22 cellular contexts compared by ENCODE assay signal in the genomic region with DNA sequence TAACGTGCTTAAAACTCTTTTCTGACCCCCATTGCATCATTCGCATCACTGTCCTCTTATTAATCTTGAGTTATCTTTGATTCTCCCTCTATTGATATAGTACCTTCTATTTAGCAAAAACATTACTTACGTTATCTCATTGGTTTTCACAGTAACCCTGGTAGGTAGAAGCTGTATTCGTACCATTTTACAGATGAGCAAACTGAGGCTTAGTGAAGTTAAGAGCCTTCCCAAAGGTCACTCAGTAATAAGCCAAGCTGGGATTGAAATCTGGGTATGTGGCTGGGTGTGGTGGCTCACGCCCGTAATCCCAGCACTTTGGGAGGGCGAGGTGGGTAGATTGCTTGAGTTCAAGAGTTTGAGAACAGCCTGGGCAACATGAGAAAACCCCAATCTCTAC.
"Had no signal": no experiment of that assay in that cellular context is flagged by ENCODE, and none has a peak within 500 bp of the region (broad histone marks: within the 10 kb centered on the region; RNA-seq: fewer than 3 reads in every experiment).

No MANE protein-coding gene starts in this region.

- H3K27ac Mint-ChIP-seq: effector memory CD8-positive, alpha-beta T cell; mesothelial cell of epicardium; naive B cell had no signal

- H3K9me3 ChIP-seq: esophagus muscularis mucosa, gastrocnemius medialis, heart right ventricle, left lung, lower lobe of right lung, mucosa of descending colon had no signal

- H3K9me3 Mint-ChIP-seq: effector memory CD8-positive, alpha-beta T cell; mesothelial cell of epicardium had no signal

- ATAC-seq: effector memory CD8-positive, alpha-beta T cell; foreskin keratinocyte; gastrocnemius medialis; heart right ventricle; left cardiac atrium; left lung; left ventricle myocardium superior; lower lobe of right lung; mucosa of descending colon had no signal

- H3K36me3 Mint-ChIP-seq: mesothelial cell of epicardium, naive B cell had no signal

- DNase-seq: dermis blood vessel endothelial cell; effector CD8-positive, alpha-beta T cell; effector memory CD8-positive, alpha-beta T cell; foreskin keratinocyte; gastrocnemius medialis; glutamatergic neuron; head of caudate nucleus; heart right ventricle; hippocampal formation; left cardiac atrium; left lung; left ventricle myocardium superior; lower lobe of right lung; mesenchymal stem cell; mucosa of descending colon; naive B cell had no signal

- H3K4me3 Mint-ChIP-seq: effector memory CD8-positive, alpha-beta T cell; mesothelial cell of epicardium; naive B cell had no signal

- H3K27me3 ChIP-seq: esophagus muscularis mucosa, foreskin keratinocyte, gastrocnemius medialis, heart right ventricle, left lung had no signal

- FAIRE-seq: colon, endothelial cell of umbilical vein, islet of Langerhans had no signal

- H3K36me3 ChIP-seq: esophagus muscularis mucosa, gastrocnemius medialis, heart right ventricle, left lung, lower lobe of right lung had no signal

- H3K4me1 Mint-ChIP-seq: naive B cell had no signal

- H3K4me3 ChIP-seq: coronary artery, esophagus muscularis mucosa, gastrocnemius medialis, heart right ventricle, left lung, lower lobe of right lung, mucosa of descending colon had no signal

- H3K27ac ChIP-seq: coronary artery, esophagus muscularis mucosa, foreskin keratinocyte, gastrocnemius medialis, left lung, lower lobe of right lung had no signal
